ENCODE assay signal across 32 cellular contexts in genomic region chr22:21612858-21613257, GRCh38. TPM values are rescaled to one million over a fixed set of nuclear protein-coding genes. Genes with fewer than 3 reads are reported as not detected.
DNase-seq lines count a peak whose midpoint lies in the region; ATAC-seq and TF ChIP-seq lines count a peak whose summit lies in the region.
"Had no signal": no experiment of that assay in that cellular context is flagged by ENCODE, and none has a peak within 500 bp of the region (broad histone marks: within the 10 kb centered on the region; RNA-seq: fewer than 3 reads in every experiment).

No MANE protein-coding gene starts in this region.

- TF ChIP-seq CTCF in upper lobe of right lung (IDR thresholded peaks at IDR 0.05): no peak

- no peaks in the 10 kb centered on the region for H3K27me3 ChIP-seq in upper lobe of right lung
- H3K27me3 ChIP-seq: pancreas, SJSA1 had no signal

- peak overlapping the region; percentile 72 for H3K27ac Mint-ChIP-seq in activated T-cell treated with anti-CD3 and anti-CD28 coated beads, Interleukin-2, amount 50 U/mL, for 24 hours
- H3K27ac Mint-ChIP-seq: activated naive CD8-positive, alpha-beta T cell; type B pancreatic cell had no signal

- no peaks in the 10 kb centered on the region for H3K9me3 ChIP-seq in upper lobe of right lung
- H3K9me3 ChIP-seq: Caco-2, left ventricle myocardium inferior, pancreas, SJSA1 had no signal

- no peak overlapping the region for H3K4me3 ChIP-seq in upper lobe of right lung
- H3K4me3 ChIP-seq: coronary artery, left ventricle myocardium inferior, pancreas, SJSA1 had no signal

- peaks cover 24% of the 10 kb centered on the region for H3K4me1 Mint-ChIP-seq in activated T-cell treated with anti-CD3 and anti-CD28 coated beads, Interleukin-2, amount 50 U/mL, for 24 hours (ENCODE audit: low read depth)
- H3K4me1 Mint-ChIP-seq: neural crest cell had no signal

- no peak overlapping the region for H3K27ac ChIP-seq in upper lobe of right lung
- H3K27ac ChIP-seq: 22Rv1, C4-2B, coronary artery, left ventricle myocardium inferior, pancreas, SJSA1 had no signal

- peaks cover 49% of the 10 kb centered on the region for H3K36me3 ChIP-seq in upper lobe of right lung

- no peak for DNase-seq in activated T-cell treated with anti-CD3 and anti-CD28 coated beads, Interleukin-2, amount 50 U/mL, for 24 hours
- DNase-seq in activated T-cell treated with anti-CD3 and anti-CD28 coated beads, Interleukin-2, amount 50 U/mL, for 1 hour: no peak
- DNase-seq in upper lobe of right lung: no peak
- no peak for DNase-seq in central memory CD4-positive, alpha-beta T cell
- DNase-seq: activated CD4-positive, alpha-beta T cell treated with anti-CD3 and anti-CD28 coated beads for 4 hours; activated effector memory CD4-positive, alpha-beta T cell treated with Interleukin-2 at 50 U/mL for 16 hours; aorta; Caco-2; effector CD8-positive, alpha-beta T cell; HCEC 1CT; IMR-90; left ventricle myocardium inferior; mesendoderm; NCI-H146; NCI-H446 treated with DMSO at 0.1 percent for 48 hours; NCI-H774; stimulated activated CD4-positive, alpha-beta T cell treated with anti-CD3 and anti-CD28 coated beads, Interleukin-15, amount 100 ng/mL, for 24 hours; stimulated activated CD4-positive, alpha-beta T cell treated with anti-CD3 and anti-CD28 coated beads, Interleukin-4, amount 100 ng/mL, for 4 hours; substantia nigra; T-helper 9 cell had no signal

- H3K4me3 Mint-ChIP-seq in activated T-cell treated with anti-CD3 and anti-CD28 coated beads, Interleukin-2, amount 50 U/mL, for 24 hours: no peak overlapping the region
- H3K4me3 Mint-ChIP-seq: activated naive CD8-positive, alpha-beta T cell; neural crest cell; type B pancreatic cell had no signal

- intact Hi-C loops in upper lobe of right lung (cut with DNase I): no loop called here

- H3K4me1 ChIP-seq in upper lobe of right lung: no peaks in the 10 kb centered on the region

- ATAC-seq in esophagus mucosa (peak; percentile 97), upper lobe of right lung (peak; percentile 20), HG02610 (IDR thresholded peaks at IDR 0.05; ENCODE audit: unreplicated experiment) (no peak)

- no peaks in the 10 kb centered on the region for H3K27me3 Mint-ChIP-seq in activated T-cell treated with anti-CD3 and anti-CD28 coated beads, Interleukin-2, amount 50 U/mL, for 24 hours
- H3K27me3 Mint-ChIP-seq: activated naive CD8-positive, alpha-beta T cell; type B pancreatic cell had no signal

- peaks cover 77% of the 10 kb centered on the region for H3K36me3 Mint-ChIP-seq in activated T-cell treated with anti-CD3 and anti-CD28 coated beads, Interleukin-2, amount 50 U/mL, for 24 hours (ENCODE audit: low read depth)

- no peaks in the 10 kb centered on the region for H3K9me3 Mint-ChIP-seq in activated T-cell treated with anti-CD3 and anti-CD28 coated beads, Interleukin-2, amount 50 U/mL, for 24 hours
- H3K9me3 Mint-ChIP-seq: neural crest cell, type B pancreatic cell had no signal

RNA-seq across cellular contexts. Expression of gene YDJC, which starts 17.0 kb away (rescaled TPM):
- total RNA-seq in esophagus mucosa (20.5 TPM), upper lobe of right lung (13.9 TPM)

RNA-seq across cellular contexts. Expression of gene CCDC116, which starts 19.7 kb away (rescaled TPM):
- total RNA-seq in esophagus mucosa: not detected
- 0.69 TPM for total RNA-seq in upper lobe of right lung
- total RNA-seq: Caco-2, G401, renal cortical epithelial cell had no signal

RNA-seq across cellular contexts. Expression of gene SDF2L1, which starts 29.2 kb away (rescaled TPM):
- total RNA-seq in esophagus mucosa (14.1 TPM), upper lobe of right lung (41.3 TPM)

RNA-seq across cellular contexts. Expression of gene UBE2L3, which starts 45.3 kb away (rescaled TPM):
- total RNA-seq in esophagus mucosa (35.9 TPM), upper lobe of right lung (45.7 TPM)

RNA-seq across cellular contexts. Expression of gene PPIL2, which starts 53.0 kb away (rescaled TPM):
- total RNA-seq in esophagus mucosa: 31.3 TPM
- total RNA-seq in upper lobe of right lung: 40.3 TPM
